Comparison of ENCODE assay signal across 10 cellular contexts in the genomic region with DNA sequence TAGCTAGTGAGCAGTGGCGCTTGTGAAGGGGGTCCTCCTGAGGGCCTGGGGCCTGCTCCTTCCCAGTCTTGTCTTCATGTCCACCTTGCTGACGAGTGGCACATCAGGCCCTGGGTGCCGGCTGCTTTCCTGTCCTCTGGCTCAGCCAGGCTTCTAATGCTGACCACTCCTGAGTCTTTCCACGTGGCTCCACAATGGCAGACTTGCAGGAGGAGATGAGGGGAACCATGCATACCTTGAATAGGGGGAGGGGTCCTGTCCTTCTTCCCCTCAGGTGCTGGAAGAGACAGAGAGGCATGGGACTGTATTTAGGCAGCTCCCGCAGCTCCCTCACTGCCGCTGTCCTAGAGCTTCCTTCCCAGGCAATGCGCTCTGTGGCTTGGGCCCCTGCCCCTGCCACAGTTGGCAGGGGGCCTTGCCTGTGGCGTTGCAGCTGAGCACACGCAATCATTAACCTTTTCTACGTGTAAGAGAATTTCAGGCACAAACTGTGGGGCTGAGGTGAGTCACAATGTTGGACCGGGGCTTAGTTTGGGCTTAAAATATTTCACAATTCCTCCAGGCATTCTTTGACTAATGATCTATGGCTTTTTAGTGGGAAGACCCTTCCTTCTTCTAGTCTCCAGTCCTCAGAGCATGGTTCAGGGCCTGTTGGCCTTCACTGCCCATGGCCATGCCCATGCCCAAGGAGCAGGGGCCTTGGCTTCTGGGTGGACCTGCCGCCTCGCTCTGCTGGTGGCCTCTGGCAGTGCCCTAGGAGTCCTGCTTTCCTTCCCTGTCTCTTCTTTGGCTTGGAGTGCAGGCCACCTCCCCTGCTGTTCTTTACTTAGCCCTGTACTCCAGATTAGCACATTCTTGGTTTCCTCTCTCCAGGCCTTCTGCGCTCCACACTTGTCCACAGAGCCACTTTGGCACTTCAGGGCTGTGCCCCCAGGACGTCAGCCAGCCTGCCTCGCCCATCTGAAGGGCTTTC. TPM values are rescaled to one million over a fixed set of nuclear protein-coding genes. Genes with fewer than 3 reads are reported as not detected.
DNase-seq lines count a peak whose midpoint lies in the region; ATAC-seq and TF ChIP-seq lines count a peak whose summit lies in the region.
"Had no signal": no experiment of that assay in that cellular context is flagged by ENCODE, and none has a peak within 500 bp of the region (broad histone marks: within the 10 kb centered on the region; RNA-seq: fewer than 3 reads in every experiment).

No MANE protein-coding gene starts in this region.

- H3K4me3 ChIP-seq in lower lobe of right lung = peak overlapping the region; percentile 11
- H3K4me3 ChIP-seq in aorta (ENCODE audit: low read length in 2 of 2) = no peak overlapping the region

- no peaks in the 10 kb centered on the region for H3K9me3 ChIP-seq in lower lobe of right lung
- no peaks in the 10 kb centered on the region for H3K9me3 ChIP-seq in aorta (ENCODE audit: control insufficient read depth, low read length)

- ATAC-seq in Right ventricle myocardium inferior (peak; percentile 82), lower lobe of right lung (peak; percentile 92), aorta (ENCODE audit: low FRiP score) (peak; percentile 77), GM18519 (IDR thresholded peaks at IDR 0.05; ENCODE audit: low FRiP score, unreplicated experiment) (no peak)
- no peak for ATAC-seq in central memory CD8-positive, alpha-beta T cell (replicated peaks; ENCODE audit: extremely low read depth, poor library complexity, severe bottlenecking)
- ATAC-seq: activated T-helper 17 cell treated with anti-CD3 and anti-CD28 coated beads, Interleukin-2, amount 50 U/mL, for 72 hours had no signal

- H3K27ac Mint-ChIP-seq in central memory CD8-positive, alpha-beta T cell (ENCODE audit: low read depth) = peak overlapping the region; percentile 52
- H3K27ac Mint-ChIP-seq: activated T-helper 17 cell treated with anti-CD3 and anti-CD28 coated beads, Interleukin-2, amount 50 U/mL, for 72 hours had no signal

- H3K27ac ChIP-seq in lower lobe of right lung (peak overlapping the region; percentile 78), aorta (ENCODE audit: low read depth in 1 of 2, low read length in 2 of 2) (peak overlapping the region in 1 of 2 donors; percentile 90)

- no peaks in the 10 kb centered on the region for H3K27me3 Mint-ChIP-seq in central memory CD8-positive, alpha-beta T cell
- H3K27me3 Mint-ChIP-seq: activated T-helper 17 cell treated with anti-CD3 and anti-CD28 coated beads, Interleukin-2, amount 50 U/mL, for 72 hours had no signal

- H3K4me1 ChIP-seq in lower lobe of right lung = peaks cover 56% of the 10 kb centered on the region
- peaks cover 2 to 5% of the 10 kb centered on the region in 2 donors for H3K4me1 ChIP-seq in aorta (ENCODE audit: control insufficient read depth in 1 of 2, insufficient read depth in 2 of 2, low read length in 2 of 2)

- peaks cover 14% of the 10 kb centered on the region for H3K36me3 Mint-ChIP-seq in central memory CD8-positive, alpha-beta T cell (ENCODE audit: insufficient read depth)

- DNase-seq in Right ventricle myocardium inferior (ENCODE audit: missing footprints) (no peak), cardiac septum (ENCODE audit: low spot score) (no peak), lower lobe of right lung (peak; percentile 83), aorta (peak; percentile 65 to 83), OCI-M1 (lab: John Stamatoyannopoulos, UW) (no peak), foreskin melanocyte (no peak)
- DNase-seq in central memory CD8-positive, alpha-beta T cell (ENCODE audit: low spot score in 2 of 2) = no peak
- DNase-seq: NCI-H524 treated with DMSO at 0.1 percent for 48 hours had no signal

- H3K36me3 ChIP-seq in lower lobe of right lung (peaks cover 2% of the 10 kb centered on the region), aorta (ENCODE audit: control insufficient read depth in 1 of 2, insufficient read depth in 2 of 2, low read length in 1 of 2) (no peaks in the 10 kb centered on the region)

- no peaks in the 10 kb centered on the region for H3K27me3 ChIP-seq in lower lobe of right lung (ENCODE audit: low read depth)
- H3K27me3 ChIP-seq in aorta (ENCODE audit: control insufficient read depth in 1 of 2, insufficient read depth in 2 of 2, low read length in 1 of 2) = no peaks in the 10 kb centered on the region

- WGBS in aorta, 2 donors = 15 to 20% methylated on average over 16 of the region's 16 CpGs

- no peaks in the 10 kb centered on the region for H3K9me3 Mint-ChIP-seq in central memory CD8-positive, alpha-beta T cell
- H3K9me3 Mint-ChIP-seq: activated T-helper 17 cell treated with anti-CD3 and anti-CD28 coated beads, Interleukin-2, amount 50 U/mL, for 72 hours had no signal

- peaks cover 76% of the 10 kb centered on the region for H3K4me1 Mint-ChIP-seq in central memory CD8-positive, alpha-beta T cell

- H3K4me3 Mint-ChIP-seq in central memory CD8-positive, alpha-beta T cell = peak overlapping the region; percentile 36
- H3K4me3 Mint-ChIP-seq: activated T-helper 17 cell treated with anti-CD3 and anti-CD28 coated beads, Interleukin-2, amount 50 U/mL, for 72 hours had no signal

- intact Hi-C loops in Right ventricle myocardium inferior (cut with DNase I) (loop anchor here (2.0 kb wide), 3 partner anchors 31 to 89 kb away; partner anchors contain the start of gene DYRK3), cardiac septum (cut with DNase I) (loop anchor here (1.0 to 2.0 kb wide), 2 partner anchors 35 to 65 kb away; no protein-coding TSS in a partner anchor), lower lobe of right lung (cut with DNase I) (no loop called here), aorta (cut with DNase I) (loop anchor here (5.0 kb wide), 2 partner anchors 36 to 46 kb away; no protein-coding TSS in a partner anchor)

- no peak for TF ChIP-seq CTCF in lower lobe of right lung (IDR thresholded peaks at IDR 0.05)

RNA-seq across cellular contexts. Expression of gene MAPKAPK2, which starts 39.1 kb away (rescaled TPM):
- 214 TPM for total RNA-seq in Right ventricle myocardium inferior
- 242 TPM for total RNA-seq in cardiac septum
- total RNA-seq in lower lobe of right lung = 87.0 TPM
- total RNA-seq in aorta = 100 to 1,000 TPM in 1 of 2 donors, 10 to 100 TPM in 1; 81.3 to 117 TPM
- polyA plus RNA-seq in aorta = 10 to 100 TPM; 40.2 to 54.1 TPM

RNA-seq across cellular contexts. Expression of gene IL19, which starts 46.8 kb away (rescaled TPM):
- total RNA-seq in Right ventricle myocardium inferior (not detected), cardiac septum (not detected), lower lobe of right lung (not detected), aorta (not detected)
- not detected for polyA plus RNA-seq in aorta
- total RNA-seq: activated T-helper 17 cell treated with anti-CD3 and anti-CD28 coated beads, Interleukin-2, amount 50 U/mL, for 72 hours had no signal

RNA-seq across cellular contexts. Expression of gene IL10, which starts 48.5 kb away (rescaled TPM):
- total RNA-seq in Right ventricle myocardium inferior = 0.54 TPM
- 0.43 TPM for total RNA-seq in cardiac septum
- total RNA-seq in lower lobe of right lung = 1.4 TPM
- 10 to 100 TPM in 1 of 2 donors, 1 to 10 TPM in 1; 2.7 to 12.6 TPM for total RNA-seq in aorta
- polyA plus RNA-seq in aorta = 1 to 10 TPM; 3.0 to 4.3 TPM

Comparison
In these comparisons a context has a peak if more than half of its experiments do, and no peak if none do; other contexts are left out.
1. ATAC-seq: peak in Right ventricle myocardium inferior (single experiment), lower lobe of right lung (2 of 2) and aorta (single experiment); none in central memory CD8-positive, alpha-beta T cell (single experiment) and GM18519 (single experiment).
2. DNase-seq: peak in lower lobe of right lung (single experiment) and aorta (2 of 2); none in Right ventricle myocardium inferior (single experiment), cardiac septum (single experiment), central memory CD8-positive, alpha-beta T cell (0 of 2), OCI-M1 (single experiment) and foreskin melanocyte (single experiment).